Comparison of ENCODE assay signal across 14 cellular contexts in the genomic region with DNA sequence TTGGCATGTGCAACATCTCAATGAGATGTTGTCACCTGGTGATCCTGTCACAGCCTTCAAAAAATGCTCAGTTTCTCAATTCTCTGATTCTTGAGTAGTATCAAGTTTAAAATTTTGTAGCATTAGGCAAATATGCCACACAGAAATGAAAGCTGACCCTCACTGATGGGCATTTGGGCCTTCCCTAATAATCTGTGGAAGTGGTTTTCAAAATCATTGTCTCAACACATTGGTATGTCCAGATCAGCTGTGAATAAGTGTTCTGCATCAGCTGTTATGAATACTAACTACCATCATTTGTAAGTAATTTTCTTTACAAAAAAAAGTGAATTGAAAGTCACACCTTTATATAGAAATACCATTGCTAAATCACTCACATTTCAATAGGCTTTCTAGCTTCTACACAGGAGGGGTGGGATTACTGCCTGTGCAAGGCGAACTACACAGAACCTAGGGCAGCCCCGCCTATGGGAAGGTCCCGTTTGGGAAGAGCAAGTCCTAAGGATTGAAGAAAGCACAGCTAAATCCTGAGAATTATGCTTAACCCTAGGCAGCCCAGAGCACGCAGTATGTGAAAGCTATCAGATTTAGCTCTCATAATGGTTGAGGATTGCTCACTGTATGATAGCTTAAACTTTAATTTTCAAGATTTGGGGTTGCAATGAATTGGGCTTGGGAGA.
"Had no signal": no experiment of that assay in that cellular context is flagged by ENCODE, and none has a peak within 500 bp of the region (broad histone marks: within the 10 kb centered on the region; RNA-seq: fewer than 3 reads in every experiment).

No MANE protein-coding gene starts in this region.

- H3K4me1 ChIP-seq: transverse colon, vagina had no signal

- H3K9me3 ChIP-seq: transverse colon, vagina had no signal

- DNase-seq: activated CD4-positive, alpha-beta T cell treated with anti-CD3 and anti-CD28 coated beads, Interleukin-2, amount 50 U/mL, for 4 hours; activated gamma-delta T cell treated with Interleukin-2 at 50 U/mL for 16 hours; central memory CD4-positive, alpha-beta T cell; erythroblast; head of caudate nucleus; left ventricle myocardium superior; naive thymus-derived CD8-positive, alpha-beta T cell; stimulated activated CD4-positive, alpha-beta T cell treated with anti-CD3 and anti-CD28 coated beads, Interleukin-2, amount 100 ng/mL, for 24 hours; stimulated activated naive CD8-positive, alpha-beta T cell treated with anti-CD3 and anti-CD28 coated beads, Interleukin-15, Interleukin-2, amounts not matched to agents 100 U/mL and 50 U/mL, for 24 hours; transverse colon had no signal

- ATAC-seq: activated naive CD4-positive, alpha-beta T cell treated with anti-CD3 and anti-CD28 coated beads, Interleukin-2, amount 50 U/mL, for 72 hours; left ventricle myocardium superior; naive thymus-derived CD8-positive, alpha-beta T cell; stimulated activated naive CD8-positive, alpha-beta T cell treated with anti-CD3 and anti-CD28 coated beads, Interleukin-15, Interleukin-2, amounts not matched to agents 100 U/mL and 50 U/mL, for 24 hours had no signal

- H3K27ac ChIP-seq: coronary artery, transverse colon, vagina had no signal

- H3K36me3 ChIP-seq: transverse colon, vagina had no signal

- H3K27me3 Mint-ChIP-seq: naive thymus-derived CD8-positive, alpha-beta T cell had no signal

- H3K4me3 Mint-ChIP-seq: activated T-helper 1 cell treated with anti-CD3 and anti-CD28 coated beads, Interleukin-12 subunit alpha, Interleukin-12 subunit beta, Interleukin-2, Interleukin-4 antibody, amounts not matched to agents 30 ng/mL and 10 ng/mL and 1 ng/mL, durations not matched to agents 14 hours and 24 hours and 36 hours; naive thymus-derived CD8-positive, alpha-beta T cell had no signal

- H3K4me3 ChIP-seq: coronary artery, transverse colon, vagina had no signal

- H3K27me3 ChIP-seq: transverse colon, vagina had no signal

- H3K4me1 Mint-ChIP-seq: naive thymus-derived CD8-positive, alpha-beta T cell had no signal

- H3K36me3 Mint-ChIP-seq: activated naive CD4-positive, alpha-beta T cell treated with anti-CD3 and anti-CD28 coated beads, Interleukin-2, amount 50 U/mL, for 72 hours; naive thymus-derived CD8-positive, alpha-beta T cell had no signal

- H3K9me3 Mint-ChIP-seq: activated naive CD4-positive, alpha-beta T cell treated with anti-CD3 and anti-CD28 coated beads, Interleukin-2, amount 50 U/mL, for 72 hours; activated T-helper 1 cell treated with anti-CD3 and anti-CD28 coated beads, Interleukin-12 subunit alpha, Interleukin-12 subunit beta, Interleukin-2, Interleukin-4 antibody, amounts not matched to agents 30 ng/mL and 10 ng/mL and 1 ng/mL, durations not matched to agents 14 hours and 24 hours and 36 hours had no signal

- H3K27ac Mint-ChIP-seq: activated naive CD4-positive, alpha-beta T cell treated with anti-CD3 and anti-CD28 coated beads, Interleukin-2, amount 50 U/mL, for 72 hours; activated T-helper 1 cell treated with anti-CD3 and anti-CD28 coated beads, Interleukin-12 subunit alpha, Interleukin-12 subunit beta, Interleukin-2, Interleukin-4 antibody, amounts not matched to agents 30 ng/mL and 10 ng/mL and 1 ng/mL, durations not matched to agents 14 hours and 24 hours and 36 hours; naive thymus-derived CD8-positive, alpha-beta T cell had no signal
